ENCODE assay signal across 24 cellular contexts in the genomic region with DNA sequence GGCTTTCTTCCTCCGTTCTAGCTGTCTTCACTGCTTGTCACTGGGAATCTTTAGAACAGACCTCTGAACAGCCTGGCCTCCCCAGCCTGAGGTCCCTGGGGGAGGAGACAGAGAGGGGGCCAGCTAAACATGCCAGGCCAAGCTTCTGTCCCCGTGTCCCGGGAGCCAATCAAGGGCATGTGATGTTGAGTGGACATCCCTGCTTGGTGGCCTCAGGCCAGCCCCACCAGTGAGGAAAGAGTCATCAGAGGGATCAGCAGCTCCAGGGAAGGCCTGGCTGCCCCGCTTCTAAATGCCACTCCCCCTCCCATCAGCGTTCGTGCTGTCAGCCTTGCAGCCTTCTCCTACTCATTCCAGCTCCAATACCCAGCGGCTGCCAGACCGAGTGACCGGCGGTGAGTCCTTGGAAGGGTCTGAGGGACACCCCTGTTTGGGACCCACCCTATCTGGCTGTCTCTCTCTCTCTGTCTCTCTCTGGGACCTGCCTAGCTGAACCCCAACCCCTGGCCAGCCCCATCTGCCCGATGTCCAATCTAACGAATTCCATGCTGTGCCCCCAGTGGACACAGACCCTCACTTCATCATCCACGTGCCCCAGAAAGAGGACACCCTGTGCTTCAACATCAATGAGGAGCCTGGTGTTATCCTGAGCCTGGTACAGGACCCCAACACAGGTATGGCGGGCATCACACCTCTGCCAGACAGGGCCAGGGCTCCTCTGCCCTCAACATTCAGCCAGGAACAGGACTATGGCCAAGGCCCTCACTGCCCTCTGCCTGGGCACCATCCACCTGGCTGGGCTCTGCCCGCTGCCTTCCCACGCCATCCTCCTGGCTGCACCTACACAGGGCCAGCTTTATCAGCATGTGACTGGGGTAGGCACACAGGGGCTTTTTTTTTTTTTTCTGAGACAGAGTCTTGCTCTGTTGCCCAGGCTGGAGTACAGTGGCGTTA. TPM values are rescaled to one million over a fixed set of nuclear protein-coding genes. Genes with fewer than 3 reads are reported as not detected.
DNase-seq lines count a peak whose midpoint lies in the region; ATAC-seq and TF ChIP-seq lines count a peak whose summit lies in the region.
"Had no signal": no experiment of that assay in that cellular context is flagged by ENCODE, and none has a peak within 500 bp of the region (broad histone marks: within the 10 kb centered on the region; RNA-seq: fewer than 3 reads in every experiment).

No MANE protein-coding gene starts in this region.

- no peaks in the 10 kb centered on the region for H3K36me3 Mint-ChIP-seq in MCF 10A (ENCODE audit: insufficient read depth, unreplicated experiment)
- H3K36me3 Mint-ChIP-seq: activated CD4-positive, alpha-beta memory T cell treated with anti-CD3 and anti-CD28 coated beads for 36 hours; activated naive CD4-positive, alpha-beta T cell treated with anti-CD3 and anti-CD28 coated beads, Interleukin-2, amount 50 U/mL, for 72 hours; CD8-positive, alpha-beta memory T cell; mesothelial cell of epicardium had no signal

- DNase-seq in AG08395 (ENCODE audit: low spot score): peak; percentile 44
- DNase-seq in LHCN-M2 (ENCODE audit: low read depth): peak; percentile 2
- peak; percentile 16 for DNase-seq in fibroblast of mammary gland (ENCODE audit: low read depth)
- DNase-seq in lower leg skin (ENCODE audit: low spot score in 2 of 2): peak; percentile 53 to 89
- DNase-seq in HuH-7.5 (ENCODE audit: low spot score): no peak
- DNase-seq in activated CD8-positive, alpha-beta memory T cell treated with anti-CD3 and anti-CD28 coated beads, Interleukin-2, amount 50 U/mL, for 48 hours: no peak
- no peak for DNase-seq in MCF 10A (ENCODE audit: unreplicated experiment)
- DNase-seq: activated CD4-positive, alpha-beta memory T cell treated with anti-CD3 and anti-CD28 coated beads for 36 hours; activated T-cell treated with anti-CD3 and anti-CD28 coated beads, Interleukin-2, amount 50 U/mL, for 48 hours; head of caudate nucleus; NCI-H1092 treated with DMSO at 0.1 percent for 48 hours; NCI-H2081 treated with DMSO at 0.1 percent for 48 hours; NCI-H510A treated with DMSO at 0.1 percent for 48 hours; SHP77 treated with DMSO at 0.1 percent for 48 hours; stimulated activated CD4-positive, alpha-beta T cell treated with anti-CD3 and anti-CD28 coated beads, Interleukin-2, amount 100 ng/mL, for 24 hours; stomach; T-helper 1 cell; upper lobe of left lung had no signal

- no peaks in the 10 kb centered on the region for H3K4me1 Mint-ChIP-seq in MCF 10A (ENCODE audit: insufficient read depth, unreplicated experiment)
- H3K4me1 Mint-ChIP-seq: CD8-positive, alpha-beta memory T cell; mesothelial cell of epicardium had no signal

- BruUV-seq in MCF 10A (replicated peaks; lab: Mats Ljungman, UMichigan): no TSS peak

- no peak overlapping the region for H3K4me3 ChIP-seq in fibroblast of mammary gland (ENCODE audit: control insufficient read depth, low read depth, low read length)
- H3K4me3 ChIP-seq in lower leg skin (ENCODE audit: low read depth, poor library complexity, severe bottlenecking): no peak overlapping the region
- H3K4me3 ChIP-seq: dorsolateral prefrontal cortex, stomach, upper lobe of left lung had no signal

- no peak for TF ChIP-seq POLR2A in lower leg skin (IDR thresholded peaks at IDR 0.05)

- H3K9me3 Mint-ChIP-seq in MCF 10A (ENCODE audit: unreplicated experiment): no peaks in the 10 kb centered on the region
- H3K9me3 Mint-ChIP-seq: activated CD4-positive, alpha-beta memory T cell treated with anti-CD3 and anti-CD28 coated beads for 36 hours; activated naive CD4-positive, alpha-beta T cell treated with anti-CD3 and anti-CD28 coated beads, Interleukin-2, amount 50 U/mL, for 72 hours; mesothelial cell of epicardium had no signal

- intact Hi-C loops in lower leg skin (cut with DNase I; ENCODE audit: low total_unique reads): no loop called here
- intact Hi-C loops in MCF 10A (cut with micrococcal nuclease): no loop called here

- TF ChIP-seq CTCF in fibroblast of mammary gland (conservative IDR thresholded peaks at IDR 0.05; ENCODE audit: control insufficient read depth, insufficient read depth, low read depth, low read length) (no peak), lower leg skin (IDR thresholded peaks at IDR 0.05) (no peak), MCF 10A (IDR thresholded peaks at IDR 0.05; ENCODE audit: unreplicated experiment) (no peak)

- H3K4me3 Mint-ChIP-seq in MCF 10A (ENCODE audit: unreplicated experiment): no peak overlapping the region
- H3K4me3 Mint-ChIP-seq: activated CD4-positive, alpha-beta memory T cell treated with anti-CD3 and anti-CD28 coated beads for 36 hours; CD8-positive, alpha-beta memory T cell; mesothelial cell of epicardium had no signal

- H3K27me3 Mint-ChIP-seq in MCF 10A (ENCODE audit: insufficient read depth, unreplicated experiment): peaks cover 13% of the 10 kb centered on the region
- H3K27me3 Mint-ChIP-seq: activated CD4-positive, alpha-beta memory T cell treated with anti-CD3 and anti-CD28 coated beads for 36 hours had no signal

- no peak for ATAC-seq in HG03342 (IDR thresholded peaks at IDR 0.05; ENCODE audit: unreplicated experiment)
- ATAC-seq: activated naive CD4-positive, alpha-beta T cell treated with anti-CD3 and anti-CD28 coated beads, Interleukin-2, amount 50 U/mL, for 72 hours had no signal

- CTCF ChIA-PET in MCF 10A (lab: Yijun Ruan, JAX): interaction anchor here (0.6 to 1.2 kb wide), 4 partner anchors 11 to 114 kb away, joined by 3 read pairs; no protein-coding TSS in a partner anchor

- POLR2A ChIA-PET in MCF 10A (lab: Yijun Ruan, JAX): no interaction called here

- no peak overlapping the region for H3K27ac Mint-ChIP-seq in MCF 10A (ENCODE audit: low read depth, unreplicated experiment)
- H3K27ac Mint-ChIP-seq: activated CD4-positive, alpha-beta memory T cell treated with anti-CD3 and anti-CD28 coated beads for 36 hours; CD8-positive, alpha-beta memory T cell; mesothelial cell of epicardium had no signal

- WGBS in lower leg skin, 2 donors: 67 to 68% methylated on average over 15 to 17 of the region's 17 CpGs

RNA-seq across cellular contexts. Expression of gene ITIH3, which starts 6.6 kb away (rescaled TPM):
- total RNA-seq in LHCN-M2 (2014; rRNA removed) (not detected in 2 replicates), lower leg skin (10 to 100 TPM in 1 of 4 donors, 1 to 10 TPM in 1, under 1 TPM in 2; 0.17 to 19.3 (median 0.97) TPM), MCF 10A (2022) (not detected in 2 replicates)
- polyA plus RNA-seq in LHCN-M2 (2012): 4.6 TPM
- total RNA-seq: activated CD4-positive, alpha-beta memory T cell treated with anti-CD3 and anti-CD28 coated beads for 36 hours; activated naive CD4-positive, alpha-beta T cell treated with anti-CD3 and anti-CD28 coated beads, Interleukin-2, amount 50 U/mL, for 72 hours; CD8-positive, alpha-beta memory T cell; H4 had no signal
- polyA plus RNA-seq: CD8-positive, alpha-beta memory T cell had no signal

RNA-seq across cellular contexts. Expression of gene ITIH1, which starts 10.6 kb away (rescaled TPM):
- not detected in 2 replicates for total RNA-seq in LHCN-M2 (2014; rRNA removed)
- polyA plus RNA-seq in LHCN-M2 (2012): not detected
- total RNA-seq in lower leg skin: under 1 TPM in 1 of 4 donors, not detected in 3; 0.39 TPM
- total RNA-seq in MCF 10A (2022): not detected in 2 replicates
- total RNA-seq: activated CD4-positive, alpha-beta memory T cell treated with anti-CD3 and anti-CD28 coated beads for 36 hours; activated naive CD4-positive, alpha-beta T cell treated with anti-CD3 and anti-CD28 coated beads, Interleukin-2, amount 50 U/mL, for 72 hours; CD8-positive, alpha-beta memory T cell; H4; mesothelial cell of epicardium; stomach had no signal
- polyA plus RNA-seq: CD8-positive, alpha-beta memory T cell had no signal

RNA-seq across cellular contexts. Expression of gene NEK4, which starts 17.2 kb away (rescaled TPM):
- total RNA-seq in LHCN-M2 (2014; rRNA removed) (20.4 and 26.7 TPM in 2 replicates), lower leg skin (10 to 100 TPM in 2 of 4 donors, 1 to 10 TPM in 2; 9.2 to 15.9 (median 12.7) TPM), MCF 10A (2022) (24.6 and 32.1 TPM in 2 replicates)
- polyA plus RNA-seq in LHCN-M2 (2012): 5.9 TPM

RNA-seq across cellular contexts. Expression of gene ITIH4, which starts 42.5 kb away (rescaled TPM):
- total RNA-seq in LHCN-M2 (2014; rRNA removed): 0.19 and 0.63 TPM in 2 replicates
- 0.58 TPM for polyA plus RNA-seq in LHCN-M2 (2012)
- 1 to 10 TPM in 3 of 4 donors, under 1 TPM in 1; 0.38 to 3.6 (median 2.5) TPM for total RNA-seq in lower leg skin
- total RNA-seq in MCF 10A (2022): 0.58 and 2.9 TPM in 2 replicates
- polyA plus RNA-seq: CD8-positive, alpha-beta memory T cell had no signal

RNA-seq across cellular contexts. Expression of gene MUSTN1, which starts 46.9 kb away (rescaled TPM):
- total RNA-seq in LHCN-M2 (2014; rRNA removed) (not detected in 2 replicates), lower leg skin (10 to 100 TPM in 1 of 4 donors, 1 to 10 TPM in 3; 5.5 to 13.1 (median 7.9) TPM), MCF 10A (2022) (2.3 TPM in 1 of 2 replicates, not detected in the other)
- polyA plus RNA-seq in LHCN-M2 (2012): 0.44 TPM
- total RNA-seq: H4 had no signal
- polyA plus RNA-seq: CD8-positive, alpha-beta memory T cell had no signal

Comparison
In these comparisons a context has a peak if more than half of its experiments do, and no peak if none do; other contexts are left out.
1. DNase-seq: peak in AG08395 (single experiment), LHCN-M2 (single experiment), fibroblast of mammary gland (single experiment) and lower leg skin (2 of 2); none in HuH-7.5 (single experiment), activated CD8-positive, alpha-beta memory T cell treated with anti-CD3 and anti-CD28 coated beads, Interleukin-2, amount 50 U/mL, for 48 hours (single experiment) and MCF 10A (single experiment).